31 cellular contexts compared by ENCODE assay signal in genomic region chr14:31611778-31612433, GRCh38.
"Had no signal": no experiment of that assay in that cellular context is flagged by ENCODE, and none has a peak within 500 bp of the region (broad histone marks: within the 10 kb centered on the region; RNA-seq: fewer than 3 reads in every experiment).

No MANE protein-coding gene starts in this region.

- H3K27me3 ChIP-seq: neural progenitor cell, ovary, spleen, suprapubic skin, testis, tibial artery, transverse colon, upper lobe of right lung, uterus had no signal

- H3K36me3 ChIP-seq: neural progenitor cell, ovary, suprapubic skin, tibial artery, transverse colon, upper lobe of right lung, uterus had no signal

- DNase-seq: natural killer cell; occipital lobe; ovary; posterior cingulate gyrus; psoas muscle; right cardiac atrium; spleen; stimulated activated CD4-positive, alpha-beta T cell treated with anti-CD3 and anti-CD28 coated beads, Interleukin-12 subunit alpha, Interleukin-12 subunit beta, amount 100 ng/mL, for 4 hours; stimulated activated CD4-positive, alpha-beta T cell treated with anti-CD3 and anti-CD28 coated beads, Interleukin-1b, Interleukin-23, amount 100 ng/mL, for 48 hours; stimulated activated CD4-positive, alpha-beta T cell treated with anti-CD3 and anti-CD28 coated beads, Interleukin-4, amount 100 ng/mL, for 1 hour; stimulated activated CD4-positive, alpha-beta T cell treated with anti-CD3 and anti-CD28 coated beads, Interleukin-4, amount 100 ng/mL, for 4 hours; stimulated activated CD8-positive, alpha-beta memory T cell treated with anti-CD3 and anti-CD28 coated beads, Interleukin-4, amount 100 ng/mL, for 48 hours; stimulated activated naive CD4-positive, alpha-beta T cell; stimulated activated naive CD8-positive, alpha-beta T cell treated with anti-CD3 and anti-CD28 coated beads, Interleukin-15, amount 100 ng/mL, for 72 hours; stimulated activated naive CD8-positive, alpha-beta T cell treated with anti-CD3 and anti-CD28 coated beads, Interleukin-15, Interleukin-2, amounts not matched to agents 100 U/mL and 50 U/mL, for 24 hours; substantia nigra; testis; tibial artery; transverse colon; upper lobe of right lung; uterus had no signal

- H3K27ac Mint-ChIP-seq: natural killer cell; nephron; neural progenitor cell; progenitor cell of endocrine pancreas; stimulated activated memory B cell treated with anti-CD40 and anti-IgM and Interleukin-4, amounts not matched to agents 10 μg/mL and 1 μg/mL and 100 μg/mL, for 72 hours; stimulated activated naive CD8-positive, alpha-beta T cell treated with anti-CD3 and anti-CD28 coated beads, Interleukin-15, amount 100 ng/mL, for 72 hours; type B pancreatic cell had no signal

- H3K4me3 Mint-ChIP-seq: natural killer cell; nephron; neural progenitor cell; stimulated activated memory B cell treated with anti-CD40 and anti-IgM and Interleukin-4, amounts not matched to agents 10 μg/mL and 1 μg/mL and 100 μg/mL, for 72 hours; stimulated activated naive CD8-positive, alpha-beta T cell treated with anti-CD3 and anti-CD28 coated beads, Interleukin-15, amount 100 ng/mL, for 72 hours; type B pancreatic cell had no signal

- ATAC-seq: natural killer cell; psoas muscle; right cardiac atrium; sciatic nerve; stimulated activated memory B cell treated with anti-CD40 and anti-IgM and Interleukin-4, amounts not matched to agents 10 μg/mL and 1 μg/mL and 100 μg/mL, for 72 hours; stimulated activated naive CD8-positive, alpha-beta T cell treated with anti-CD3 and anti-CD28 coated beads, Interleukin-15, amount 100 ng/mL, for 72 hours; stimulated activated naive CD8-positive, alpha-beta T cell treated with anti-CD3 and anti-CD28 coated beads, Interleukin-15, Interleukin-2, amounts not matched to agents 100 U/mL and 50 U/mL, for 24 hours; upper lobe of right lung had no signal

- H3K79me2 ChIP-seq: parathyroid adenoma had no signal

- H3K27ac ChIP-seq: neural progenitor cell, ovary, parathyroid adenoma, psoas muscle, skin epidermis, spleen, suprapubic skin, testis, tibial artery, transverse colon, upper lobe of right lung, uterus had no signal

- H2AFZ ChIP-seq: neural progenitor cell, parathyroid adenoma had no signal

- H3K4me1 ChIP-seq: neural progenitor cell, parathyroid adenoma, psoas muscle, spleen, suprapubic skin, testis, tibial artery, transverse colon, upper lobe of right lung, uterus had no signal

- H3K9ac ChIP-seq: neural progenitor cell, parathyroid adenoma had no signal

- H3K4me3 ChIP-seq: neural progenitor cell, ovary, psoas muscle, skin epidermis, smooth muscle cell, spleen, suprapubic skin, testis, tibial artery, transverse colon, upper lobe of right lung, uterus had no signal

- H3K27me3 Mint-ChIP-seq: progenitor cell of endocrine pancreas; stimulated activated memory B cell treated with anti-CD40 and anti-IgM and Interleukin-4, amounts not matched to agents 10 μg/mL and 1 μg/mL and 100 μg/mL, for 72 hours; stimulated activated naive CD8-positive, alpha-beta T cell treated with anti-CD3 and anti-CD28 coated beads, Interleukin-15, amount 100 ng/mL, for 72 hours; type B pancreatic cell had no signal

- H3K4me1 Mint-ChIP-seq: natural killer cell; nephron; neural progenitor cell; stimulated activated naive CD8-positive, alpha-beta T cell treated with anti-CD3 and anti-CD28 coated beads, Interleukin-15, amount 100 ng/mL, for 72 hours had no signal

- H3K9me3 ChIP-seq: ovary, psoas muscle, suprapubic skin, testis, tibial artery, upper lobe of right lung, uterus had no signal

- H3K4me2 ChIP-seq: neural progenitor cell, smooth muscle cell had no signal
